In the genomic region with DNA sequence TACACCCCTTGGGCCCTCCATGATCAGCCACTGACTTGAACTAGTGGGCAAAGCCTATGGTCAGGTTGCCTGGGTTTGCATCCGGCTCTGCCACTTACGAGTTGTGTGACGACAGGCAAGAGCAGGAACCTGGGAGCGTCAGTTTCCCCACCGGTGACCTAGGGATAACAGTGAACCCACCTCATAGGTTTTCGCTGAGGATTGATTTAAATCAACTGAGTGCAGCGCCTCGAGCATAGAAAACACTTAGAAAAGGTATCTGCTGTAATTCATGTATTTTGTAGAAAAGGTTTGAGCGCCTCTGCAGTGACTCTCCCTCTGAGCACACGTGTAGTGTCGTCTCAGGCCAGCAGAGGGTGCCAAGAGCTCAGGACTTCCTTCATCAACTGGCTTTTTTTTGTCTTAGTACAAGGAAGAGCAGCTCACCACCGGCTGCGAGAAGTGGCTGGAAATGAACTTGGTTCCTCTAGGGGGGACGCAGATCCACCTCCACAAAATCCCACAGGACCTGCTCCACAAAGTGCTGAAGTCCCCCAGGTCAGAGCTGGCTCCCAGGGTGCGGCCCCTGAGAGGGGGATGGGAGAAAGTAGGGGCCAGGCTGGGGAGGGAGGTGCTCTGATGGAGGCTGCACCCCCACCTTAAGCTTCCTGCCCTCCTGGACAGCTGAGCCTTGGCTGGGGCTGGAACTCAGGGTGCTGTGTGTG, we compare ENCODE assay signal across 8 cellular contexts. TPM values are rescaled to one million over a fixed set of nuclear protein-coding genes. Genes with fewer than 3 reads are reported as not detected.
DNase-seq lines count a peak whose midpoint lies in the region; ATAC-seq and TF ChIP-seq lines count a peak whose summit lies in the region.

No MANE protein-coding gene starts in this region.

- H3K4me1 ChIP-seq in duodenal mucosa (ENCODE audit: control insufficient read depth in 1 of 2, insufficient read depth in 2 of 2, low read length in 2 of 2) (peaks cover 3 to 7% of the 10 kb centered on the region in 2 donors), lower lobe of right lung (peaks cover 5% of the 10 kb centered on the region)

- peak overlapping the region; percentile 26 to 41 for H3K4me3 ChIP-seq in duodenal mucosa (ENCODE audit: low read depth in 1 of 2, low read length in 2 of 2)
- H3K4me3 ChIP-seq in lower lobe of right lung, result no peak overlapping the region

- H3K27ac ChIP-seq in duodenal mucosa (ENCODE audit: low read depth, low read length) (no peak overlapping the region), lower lobe of right lung (no peak overlapping the region)

- peak overlapping the region; percentile 40 for H3K9ac ChIP-seq in duodenal mucosa (ENCODE audit: low read depth in 1 of 2, low read length in 2 of 2)

- DNase-seq in NCI-H524 (lab: John Stamatoyannopoulos, UW) (peak; percentile 11 to 37), NCI-H524 treated with DMSO at 0.1 percent for 48 hours (lab: John Stamatoyannopoulos, UW) (no peak), NCI-H526 (lab: John Stamatoyannopoulos, UW) (peak; percentile 21 to 76), lower lobe of right lung (no peak)
- peak; percentile 72 to 76 for DNase-seq in activated CD4-positive, alpha-beta T cell treated with anti-CD3 and anti-CD28 coated beads, Interleukin-2, amount 50 U/mL, for 48 hours
- DNase-seq in stimulated activated CD4-positive, alpha-beta T cell treated with anti-CD3 and anti-CD28 coated beads, TNF-alpha, amount 100 ng/mL, for 4 hours (ENCODE audit: low read depth in 3 of 3), result peak; percentile 26 to 31 (median 27)

- ATAC-seq in HG03159 (IDR thresholded peaks at IDR 0.05; ENCODE audit: unreplicated experiment) (peak; percentile 87), lower lobe of right lung (peak; percentile 87 to 91)

- H3K27me3 ChIP-seq in duodenal mucosa (ENCODE audit: control insufficient read depth in 1 of 2, insufficient read depth in 2 of 2, low read length in 2 of 2) (no peaks in the 10 kb centered on the region), lower lobe of right lung (ENCODE audit: low read depth) (no peaks in the 10 kb centered on the region)

- TF ChIP-seq CTCF in lower lobe of right lung (IDR thresholded peaks at IDR 0.05), result peak; percentile 90

- no peaks in the 10 kb centered on the region for H3K36me3 ChIP-seq in duodenal mucosa (ENCODE audit: control insufficient read depth in 1 of 2, insufficient read depth in 2 of 2, low read length in 2 of 2)
- no peaks in the 10 kb centered on the region for H3K36me3 ChIP-seq in lower lobe of right lung

- H3K9me3 ChIP-seq in duodenal mucosa (ENCODE audit: control insufficient read depth in 1 of 2, low read length in 2 of 2), result no peaks in the 10 kb centered on the region
- H3K9me3 ChIP-seq in lower lobe of right lung, result no peaks in the 10 kb centered on the region

- intact Hi-C loops in lower lobe of right lung (cut with DNase I), result no loop called here

RNA-seq across cellular contexts. Expression of a gene that starts 27.7 kb away (rescaled TPM):
- 0.62 TPM for total RNA-seq in lower lobe of right lung

Comparison
In these comparisons a context has a peak if more than half of its experiments do, and no peak if none do; other contexts are left out.
1. DNase-seq: peak in NCI-H524 (2 of 2), NCI-H526 (2 of 2), activated CD4-positive, alpha-beta T cell treated with anti-CD3 and anti-CD28 coated beads, Interleukin-2, amount 50 U/mL, for 48 hours (2 of 2) and stimulated activated CD4-positive, alpha-beta T cell treated with anti-CD3 and anti-CD28 coated beads, TNF-alpha, amount 100 ng/mL, for 4 hours (3 of 3); none in NCI-H524 treated with DMSO at 0.1 percent for 48 hours (single experiment) and lower lobe of right lung (single experiment).